Comparison of ENCODE assay signal across 8 cellular contexts in the genomic region with DNA sequence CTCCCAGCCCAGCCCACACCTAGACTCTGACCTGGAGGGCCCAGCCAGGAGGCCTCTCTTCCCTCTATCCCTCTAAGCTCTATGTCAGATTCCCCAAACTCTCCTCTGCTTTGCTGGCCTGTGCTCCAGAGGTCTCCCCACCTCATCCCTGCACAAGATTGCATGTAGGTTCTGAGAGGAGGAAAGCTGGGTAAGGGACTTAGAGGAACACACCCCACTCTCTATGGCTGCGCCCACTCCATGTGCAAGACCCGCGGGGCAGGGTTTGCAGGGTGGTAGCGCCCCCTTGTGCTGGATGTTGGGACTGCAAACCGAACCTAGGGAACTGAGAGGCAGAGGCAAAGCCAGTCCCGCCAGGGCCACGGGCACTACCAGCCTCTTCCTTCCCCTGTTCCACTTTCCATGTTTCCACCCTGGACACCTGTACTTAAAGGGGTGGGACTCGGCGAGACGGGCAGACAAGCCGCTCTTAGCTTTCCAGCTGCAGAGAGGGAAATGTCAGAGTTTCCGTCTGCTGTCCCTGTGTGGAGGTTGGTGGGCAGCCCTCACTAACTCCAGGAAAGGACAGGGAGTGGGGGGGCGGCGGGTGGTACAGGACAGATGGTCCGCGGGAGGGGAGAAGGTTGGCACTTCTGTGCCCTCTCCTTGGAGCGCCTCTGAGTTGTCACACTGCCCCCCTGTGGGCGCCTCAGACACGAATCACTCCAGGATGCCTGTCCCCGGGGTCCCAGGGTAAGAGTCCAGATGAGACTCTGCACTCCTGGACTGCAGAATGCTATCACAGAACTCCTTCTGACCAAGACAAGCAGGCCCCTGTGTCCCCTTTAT. TPM values are rescaled to one million over a fixed set of nuclear protein-coding genes. Genes with fewer than 3 reads are reported as not detected.
DNase-seq lines count a peak whose midpoint lies in the region; ATAC-seq and TF ChIP-seq lines count a peak whose summit lies in the region.

No MANE protein-coding gene starts in this region.

- H3K79me2 ChIP-seq in OCI-LY1 (ENCODE audit: insufficient read depth, low read length), result no peaks in the 10 kb centered on the region

- peak overlapping the region; percentile 70; the same call in 1 of the 2 replicates for H2AFZ ChIP-seq in OCI-LY1 (ENCODE audit: low read length)

- ATAC-seq in GM19372 (IDR thresholded peaks at IDR 0.05; ENCODE audit: low read depth, unreplicated experiment), result peak; percentile 75

- H3K4me1 ChIP-seq in OCI-LY1 (ENCODE audit: insufficient read depth, low read length, severe bottlenecking) (peaks cover 4% of the 10 kb centered on the region), mucosa of rectum (ENCODE audit: control insufficient read depth in 2 of 2, insufficient read depth in 2 of 2, low read length in 2 of 2) (peaks cover 13 to 19% of the 10 kb centered on the region in 2 donors)

- POLR2A ChIA-PET in BJ (lab: Charles Lee), result interaction anchor here (0.6 to 1.1 kb wide), 2 partner anchors 16 to 29 kb away, joined by 3 read pairs; no protein-coding TSS in a partner anchor

- TF ChIP-seq CTCF in BJ (IDR thresholded peaks at IDR 0.05; ENCODE audit: insufficient read depth, low read depth, low read length), result peak; percentile 89
- peak; percentile 88 for TF ChIP-seq CTCF in OCI-LY1 (IDR thresholded peaks at IDR 0.05; ENCODE audit: low read length)
- peak; percentile 87 for TF ChIP-seq CTCF in epithelial cell of proximal tubule (conservative IDR thresholded peaks at IDR 0.05; ENCODE audit: low read depth, low read length)

- peak overlapping the region; percentile 74 for H3K9ac ChIP-seq in OCI-LY1 (ENCODE audit: low read length)
- H3K9ac ChIP-seq in mucosa of rectum (ENCODE audit: low read depth in 1 of 2, low read length in 2 of 2), result peak overlapping the region; percentile 86 to 91

- H3K4me3 ChIP-seq in BJ (ENCODE audit: low read depth, low read length) (peak overlapping the region; percentile 47), OCI-LY1 (ENCODE audit: low read depth, low read length, poor library complexity, severe bottlenecking) (peak overlapping the region; percentile 61), epithelial cell of proximal tubule (ENCODE audit: low read depth, low read length) (peak overlapping the region; percentile 65), mucosa of rectum (ENCODE audit: low read length in 2 of 2) (peak overlapping the region; percentile 76 to 82)

- H4K20me1 ChIP-seq in OCI-LY1 (ENCODE audit: insufficient read depth, low read length), result no peaks in the 10 kb centered on the region

- H3K27ac ChIP-seq in OCI-LY1 (ENCODE audit: low read depth, low read length, poor library complexity, severe bottlenecking) (no peak overlapping the region), mucosa of rectum (ENCODE audit: low read depth in 2 of 2, low read length in 2 of 2) (peak overlapping the region; percentile 84 to 94)

- H3K36me3 ChIP-seq in BJ (ENCODE audit: control insufficient read depth, insufficient read depth, low read length) (no peaks in the 10 kb centered on the region), OCI-LY1 (ENCODE audit: insufficient read depth, low read length) (no peaks in the 10 kb centered on the region), mucosa of rectum (ENCODE audit: control insufficient read depth in 2 of 2, insufficient read depth in 2 of 2, low read length in 2 of 2) (no peaks in the 10 kb centered on the region)

- H3F3A ChIP-seq in OCI-LY1 (ENCODE audit: insufficient read depth, low read length), result no peaks in the 10 kb centered on the region

- no peaks in the 10 kb centered on the region for H3K9me2 ChIP-seq in OCI-LY1 (ENCODE audit: low read depth, low read length)

- CTCF ChIA-PET in BJ (lab: Yijun Ruan, JAX), result interaction anchor here (0.6 to 10.6 kb wide), 44 partner anchors 9 to 463 kb away, joined by 3 to 246 read pairs (median 5); partner anchors contain the start of genes DAD1, LRP10, MMP14 and MRPL52

- H3K27me3 ChIP-seq in BJ (ENCODE audit: control insufficient read depth, insufficient read depth, low read length) (no peaks in the 10 kb centered on the region), OCI-LY1 (ENCODE audit: insufficient read depth, low read length) (no peaks in the 10 kb centered on the region), mucosa of rectum (ENCODE audit: control insufficient read depth in 2 of 2, insufficient read depth in 2 of 2, low read length in 2 of 2) (no peaks in the 10 kb centered on the region)

- DNase-seq in BJ (ENCODE audit: low read depth) (peak; percentile 25), HUDEP-2 (lab: John Stamatoyannopoulos, UW; ENCODE audit: unreplicated experiment in 76 of 76) (peak in 72 of 76 experiments; percentile 13 to 97 (median 75)), activated T-cell treated with anti-CD3 and anti-CD28 coated beads for 4 hours (peak; percentile 97), epithelial cell of proximal tubule (ENCODE audit: low read depth) (no peak)
- peak; percentile 87 to 95 for DNase-seq in stimulated activated CD8-positive, alpha-beta memory T cell treated with anti-CD3 and anti-CD28 coated beads, Interleukin-2, amount 100 ng/mL, for 48 hours (ENCODE audit: low read depth in 2 of 2)

- peak overlapping the region; percentile 82 for H3K4me2 ChIP-seq in OCI-LY1 (ENCODE audit: low read length)

- H3K9me3 ChIP-seq in OCI-LY1 (ENCODE audit: low read length), result 0 out of 2 replicates have a peak, but pooled peaks cover 3% of the 10 kb centered on the region
- no peaks in the 10 kb centered on the region for H3K9me3 ChIP-seq in mucosa of rectum (ENCODE audit: control insufficient read depth in 2 of 2, low read length in 2 of 2)

RNA-seq across cellular contexts. Expression of gene MMP14, which starts 16.8 kb away (rescaled TPM):
- 327 and 592 TPM in 2 replicates for polyA plus RNA-seq in BJ (2011; rRNA removed)
- polyA minus RNA-seq in BJ (2011; rRNA and poly(A)+ RNA removed), result 176 and 229 TPM in 2 replicates
- 224 and 227 TPM in 2 replicates for total RNA-seq in epithelial cell of proximal tubule

RNA-seq across cellular contexts. Expression of gene LRP10, which starts 18.4 kb away (rescaled TPM):
- 124 and 308 TPM in 2 replicates for polyA plus RNA-seq in BJ (2011; rRNA removed)
- polyA minus RNA-seq in BJ (2011; rRNA and poly(A)+ RNA removed), result 190 and 213 TPM in 2 replicates
- 82.5 and 102 TPM in 2 replicates for total RNA-seq in epithelial cell of proximal tubule

RNA-seq across cellular contexts. Expression of gene MRPL52, which starts 23.5 kb away (rescaled TPM):
- 66.7 and 78.6 TPM in 2 replicates for polyA plus RNA-seq in BJ (2011; rRNA removed)
- polyA minus RNA-seq in BJ (2011; rRNA and poly(A)+ RNA removed), result 14.4 and 15.7 TPM in 2 replicates
- total RNA-seq in epithelial cell of proximal tubule, result 160 and 224 TPM in 2 replicates

RNA-seq across cellular contexts. Expression of gene REM2, which starts 29.9 kb away (rescaled TPM):
- 0.05 and 0.10 TPM in 2 replicates for polyA plus RNA-seq in BJ (2011; rRNA removed)
- 0.10 and 0.43 TPM in 2 replicates for polyA minus RNA-seq in BJ (2011; rRNA and poly(A)+ RNA removed)
- 0.17 and 0.80 TPM in 2 replicates for total RNA-seq in epithelial cell of proximal tubule

RNA-seq across cellular contexts. Expression of gene SLC7A7, which starts 37.9 kb away (rescaled TPM):
- 7.5 and 9.4 TPM in 2 replicates for polyA plus RNA-seq in BJ (2011; rRNA removed)
- polyA minus RNA-seq in BJ (2011; rRNA and poly(A)+ RNA removed), result 5.3 and 8.2 TPM in 2 replicates
- 3.5 and 5.6 TPM in 2 replicates for total RNA-seq in epithelial cell of proximal tubule
